In genomic region chr1:43757343-43758053, GRCh38 we compare ENCODE assay signal across 17 cellular contexts.
"Had no signal": no experiment of that assay in that cellular context is flagged by ENCODE, and none has a peak within 500 bp of the region (broad histone marks: within the 10 kb centered on the region; RNA-seq: fewer than 3 reads in every experiment).

No MANE protein-coding gene starts in this region.

- H3K27ac ChIP-seq: gastroesophageal sphincter, heart right ventricle, sigmoid colon, thoracic aorta, upper lobe of right lung had no signal

- FAIRE-seq: keratinocyte had no signal

- H3K27ac Mint-ChIP-seq: activated CD4-positive, alpha-beta T cell treated with anti-CD3 and anti-CD28 coated beads, Interleukin-2, amount 10 ng/mL, durations not matched to agents 24 days and 14 days; activated naive CD8-positive, alpha-beta T cell treated with anti-CD3 and anti-CD28 coated beads, Interleukin-2, amount 10 ng/mL, durations not matched to agents 7 days and 5 days; nephron progenitor cell; T-helper 2 cell treated with Interferon-gamma antibody and Interleukin-4, amounts not matched to agents 5 μg/mL and 100 μg/mL, for 36 hours had no signal

- H3K27me3 Mint-ChIP-seq: activated CD4-positive, alpha-beta T cell treated with anti-CD3 and anti-CD28 coated beads, Interleukin-2, amount 10 ng/mL, durations not matched to agents 24 days and 14 days; activated naive CD8-positive, alpha-beta T cell treated with anti-CD3 and anti-CD28 coated beads, Interleukin-2, amount 10 ng/mL, durations not matched to agents 7 days and 5 days had no signal

- H3K9me3 Mint-ChIP-seq: activated CD4-positive, alpha-beta T cell treated with anti-CD3 and anti-CD28 coated beads, Interleukin-2, amount 10 ng/mL, durations not matched to agents 24 days and 14 days; activated naive CD8-positive, alpha-beta T cell treated with anti-CD3 and anti-CD28 coated beads, Interleukin-2, amount 10 ng/mL, durations not matched to agents 7 days and 5 days; nephron progenitor cell; T-helper 2 cell treated with Interferon-gamma antibody and Interleukin-4, amounts not matched to agents 5 μg/mL and 100 μg/mL, for 36 hours had no signal

- H3K27me3 ChIP-seq: gastroesophageal sphincter, heart right ventricle, sigmoid colon, upper lobe of right lung had no signal

- H3K36me3 ChIP-seq: sigmoid colon, upper lobe of right lung had no signal

- DNase-seq: activated CD4-positive, alpha-beta T cell treated with anti-CD3 and anti-CD28 coated beads, Interleukin-2, amount 10 ng/mL, durations not matched to agents 24 days and 14 days; activated CD4-positive, CD25-positive, alpha-beta regulatory T cell; activated CD8-positive, alpha-beta memory T cell treated with anti-CD3 and anti-CD28 coated beads for 24 hours; activated naive CD8-positive, alpha-beta T cell treated with anti-CD3 and anti-CD28 coated beads, Interleukin-2, amount 10 ng/mL, durations not matched to agents 7 days and 5 days; anterior cingulate cortex; heart right ventricle; left ventricle myocardium superior; mesenchymal stem cell; nephron progenitor cell; occipital lobe; sigmoid colon; stimulated activated CD4-positive, alpha-beta T cell treated with anti-CD3 and anti-CD28 coated beads, Interleukin-1b, Interleukin-23, amount 100 ng/mL, for 48 hours; upper lobe of right lung had no signal

- H3K4me1 ChIP-seq: upper lobe of right lung had no signal

- H3K4me3 Mint-ChIP-seq: activated CD4-positive, alpha-beta T cell treated with anti-CD3 and anti-CD28 coated beads, Interleukin-2, amount 10 ng/mL, durations not matched to agents 24 days and 14 days; activated naive CD8-positive, alpha-beta T cell treated with anti-CD3 and anti-CD28 coated beads, Interleukin-2, amount 10 ng/mL, durations not matched to agents 7 days and 5 days; nephron progenitor cell; T-helper 2 cell treated with Interferon-gamma antibody and Interleukin-4, amounts not matched to agents 5 μg/mL and 100 μg/mL, for 36 hours had no signal

- ATAC-seq: gastroesophageal sphincter, heart right ventricle, left ventricle myocardium superior, upper lobe of right lung had no signal

- H3K9me3 ChIP-seq: gastroesophageal sphincter, heart right ventricle, sigmoid colon, thoracic aorta, upper lobe of right lung had no signal

- H3K4me3 ChIP-seq: gastroesophageal sphincter, heart right ventricle, sigmoid colon, thoracic aorta, upper lobe of right lung had no signal

- H3K4me1 Mint-ChIP-seq: activated CD4-positive, alpha-beta T cell treated with anti-CD3 and anti-CD28 coated beads, Interleukin-2, amount 10 ng/mL, durations not matched to agents 24 days and 14 days; activated naive CD8-positive, alpha-beta T cell treated with anti-CD3 and anti-CD28 coated beads, Interleukin-2, amount 10 ng/mL, durations not matched to agents 7 days and 5 days; nephron progenitor cell had no signal
